7 cellular contexts compared by ENCODE assay signal in the genomic region with DNA sequence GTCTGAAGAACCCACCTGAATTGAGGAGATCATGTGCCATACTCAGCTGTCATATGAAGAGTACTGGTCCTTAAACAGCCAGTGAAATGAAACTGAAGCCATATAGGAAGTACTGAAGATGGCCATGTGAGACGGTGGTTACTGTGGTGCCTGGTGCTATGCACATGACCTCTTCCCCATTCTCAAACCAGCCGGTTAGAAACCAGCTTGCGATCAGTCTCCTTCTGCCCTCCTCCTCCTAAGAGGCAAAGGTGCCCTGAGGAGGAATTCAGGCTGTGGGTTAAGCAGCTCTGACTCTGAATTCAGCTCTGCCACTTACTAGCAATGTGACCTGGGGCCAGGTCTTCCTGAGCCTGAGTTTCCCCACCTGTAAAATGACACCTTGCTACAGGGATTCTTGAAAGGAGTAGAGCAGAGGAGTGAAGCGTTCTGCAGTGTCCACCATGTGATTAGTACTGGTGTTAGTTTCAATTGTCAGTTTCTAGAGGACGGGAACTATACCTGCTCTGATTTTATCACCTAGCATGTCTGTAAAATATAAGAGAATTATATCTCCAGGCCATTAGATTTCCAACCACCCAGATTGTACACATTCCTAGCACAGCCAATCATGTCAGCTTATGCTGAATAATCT. TPM values are rescaled to one million over a fixed set of nuclear protein-coding genes. Genes with fewer than 3 reads are reported as not detected.
DNase-seq lines count a peak whose midpoint lies in the region; ATAC-seq and TF ChIP-seq lines count a peak whose summit lies in the region.

No MANE protein-coding gene starts in this region.

- H3K4me3 ChIP-seq in esophagus muscularis mucosa: no peak overlapping the region

- no peak overlapping the region for H3K27ac ChIP-seq in esophagus muscularis mucosa (replicated peaks in 1 of 4)

- 71% methylated on average over 5 of the region's 5 CpGs for WGBS in esophagus muscularis mucosa

- no peaks in the 10 kb centered on the region for H3K27me3 Mint-ChIP-seq in neural crest cell (ENCODE audit: low read depth)

- peaks cover 4 to 53% (median 34%) of the 10 kb centered on the region in 4 donors for H3K36me3 ChIP-seq in esophagus muscularis mucosa

- no peaks in the 10 kb centered on the region for H3K36me3 Mint-ChIP-seq in neural crest cell (ENCODE audit: low read depth)

- intact Hi-C loops in esophagus muscularis mucosa (cut with DNase I): no loop called here

- no peak for TF ChIP-seq POLR2A in esophagus muscularis mucosa (IDR thresholded peaks at IDR 0.05; ENCODE audit: low read depth)

- in situ Hi-C loops in ACHN (cut with HindIII; ENCODE audit: low pct_ligation_motif_present, low pct_unique_long_range_greater_than_20kb, low sequenced_read_pairs): no loop called here

- no peaks in the 10 kb centered on the region for H3K9me3 Mint-ChIP-seq in neural crest cell

- H3K9me3 ChIP-seq in esophagus muscularis mucosa: no peaks in the 10 kb centered on the region

- DNase-seq in NOMO-1 (lab: John Stamatoyannopoulos, UW; ENCODE audit: unreplicated experiment in 2 of 2) (peak; percentile 80 to 90), neural crest cell (ENCODE audit: low read depth, low spot score) (no peak), esophagus muscularis mucosa (ENCODE audit: extremely low spot score) (no peak), ACHN (no peak), NCI-H187 treated with DMSO at 0.1 percent for 48 hours (lab: John Stamatoyannopoulos, UW) (no peak)

- peaks cover 10 to 17% (median 16%) of the 10 kb centered on the region in 4 donors for H3K4me1 ChIP-seq in esophagus muscularis mucosa

- H3K4me3 Mint-ChIP-seq in neural crest cell: peak overlapping the region; percentile 8

- H3K4me1 Mint-ChIP-seq in neural crest cell: peaks cover 15% of the 10 kb centered on the region

- H3K27me3 ChIP-seq in esophagus muscularis mucosa: no peaks in the 10 kb centered on the region

- no peak for TF ChIP-seq CTCF in neural crest cell (conservative IDR thresholded peaks at IDR 0.05)
- TF ChIP-seq CTCF in esophagus muscularis mucosa (IDR thresholded peaks at IDR 0.05): no peak

- H3K27ac Mint-ChIP-seq in neural crest cell (ENCODE audit: unreplicated experiment): no peak overlapping the region

- ATAC-seq in GM19043 (IDR thresholded peaks at IDR 0.05; ENCODE audit: low read depth, unreplicated experiment): peak; percentile 94
- ATAC-seq in HG02870 (IDR thresholded peaks at IDR 0.05; ENCODE audit: unreplicated experiment): peak; percentile 87

- TF ChIP-seq EP300 in esophagus muscularis mucosa (IDR thresholded peaks at IDR 0.05): no peak

RNA-seq across cellular contexts. Expression of a gene that starts 5.1 kb away (rescaled TPM):
- 16.9 and 17.9 TPM in 2 replicates for total RNA-seq in neural crest cell
- 10 to 100 TPM; 24.1 to 37.2 (median 29.2) TPM for total RNA-seq in esophagus muscularis mucosa

RNA-seq across cellular contexts. Expression of a gene that starts 40.2 kb away (rescaled TPM):
- total RNA-seq in neural crest cell (108 TPM in 2 replicates), esophagus muscularis mucosa (100 to 1,000 TPM in 2 of 4 donors, 10 to 100 TPM in 2; 89.4 to 107 (median 98.5) TPM)

Comparison
In these comparisons a context has a peak if more than half of its experiments do, and no peak if none do; other contexts are left out.
1. DNase-seq: peak in NOMO-1 (2 of 2); none in neural crest cell (single experiment), esophagus muscularis mucosa (single experiment), ACHN (single experiment) and NCI-H187 treated with DMSO at 0.1 percent for 48 hours (single experiment).